35 cellular contexts compared by ENCODE assay signal in the genomic region with DNA sequence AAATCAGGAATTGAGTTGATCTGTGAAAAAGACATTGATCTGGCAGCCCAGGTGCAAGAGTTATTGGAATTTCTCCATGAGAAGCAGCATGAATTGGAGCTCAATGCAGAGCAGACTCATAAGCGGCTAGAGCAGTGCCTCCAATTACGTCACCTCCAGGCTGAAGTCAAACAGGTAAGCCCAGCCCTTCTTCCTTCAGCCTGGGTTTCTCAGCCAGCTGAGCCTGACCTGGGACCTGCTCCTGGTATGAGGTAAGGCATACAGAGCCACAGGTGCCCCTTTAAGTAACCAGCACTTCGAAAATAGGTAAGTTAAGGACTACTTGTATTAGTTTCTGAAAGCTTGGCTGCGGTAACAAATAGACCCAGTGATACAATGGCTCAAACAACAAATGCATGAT.
"Had no signal": no experiment of that assay in that cellular context is flagged by ENCODE, and none has a peak within 500 bp of the region (broad histone marks: within the 10 kb centered on the region; RNA-seq: fewer than 3 reads in every experiment).

No MANE protein-coding gene starts in this region.

- H3K9me3 Mint-ChIP-seq: activated CD4-positive, alpha-beta memory T cell treated with anti-CD3 and anti-CD28 coated beads for 36 hours; activated CD4-positive, alpha-beta T cell treated with anti-CD3 and anti-CD28 coated beads, Interleukin-2, amount 10 ng/mL, durations not matched to agents 24 days and 14 days; activated naive CD4-positive, alpha-beta T cell treated with anti-CD3 and anti-CD28 coated beads for 36 hours; activated naive CD4-positive, alpha-beta T cell treated with anti-CD3 and anti-CD28 coated beads, Interleukin-2, amount 50 U/mL, for 24 hours; activated naive CD8-positive, alpha-beta T cell treated with anti-CD3 and anti-CD28 coated beads for 36 hours; activated naive CD8-positive, alpha-beta T cell treated with anti-CD3 and anti-CD28 coated beads, Interleukin-2, amount 50 U/mL, for 24 hours; activated T-helper 1 cell treated with anti-CD3 and anti-CD28 coated beads, Interleukin-12 subunit alpha, Interleukin-12 subunit beta, Interleukin-2, Interleukin-4 antibody, amounts not matched to agents 30 ng/mL and 10 ng/mL and 1 ng/mL, durations not matched to agents 14 hours and 24 hours and 36 hours; activated T-helper 2 cell treated with anti-CD3 and anti-CD28 coated beads, Interferon-gamma antibody, Interleukin-2, Interleukin-4, amounts not matched to agents 10 μg/mL and 5 μg/mL and 100 μg/mL, durations not matched to agents 14 hours and 24 hours and 36 hours; endodermal cell; T-helper 2 cell treated with Interferon-gamma antibody and Interleukin-4, amounts not matched to agents 5 μg/mL and 100 μg/mL, for 36 hours had no signal

- FAIRE-seq: colon had no signal

- H3K27ac Mint-ChIP-seq: activated CD4-positive, alpha-beta memory T cell treated with anti-CD3 and anti-CD28 coated beads for 36 hours; activated CD4-positive, alpha-beta T cell treated with anti-CD3 and anti-CD28 coated beads for 36 hours; activated CD4-positive, alpha-beta T cell treated with anti-CD3 and anti-CD28 coated beads, Interleukin-2, amount 10 ng/mL, durations not matched to agents 24 days and 14 days; activated CD8-positive, alpha-beta memory T cell treated with anti-CD3 and anti-CD28 coated beads, Interleukin-2, amount 10 ng/mL, durations not matched to agents 7 days and 5 days; activated CD8-positive, alpha-beta T cell treated with anti-CD3 and anti-CD28 coated beads, Interleukin-2, amount 10 ng/mL, durations not matched to agents 7 days and 5 days; activated naive CD4-positive, alpha-beta T cell treated with anti-CD3 and anti-CD28 coated beads for 36 hours; activated naive CD4-positive, alpha-beta T cell treated with anti-CD3 and anti-CD28 coated beads, Interleukin-2, amount 50 U/mL, for 24 hours; activated naive CD8-positive, alpha-beta T cell treated with anti-CD3 and anti-CD28 coated beads for 36 hours; activated naive CD8-positive, alpha-beta T cell treated with anti-CD3 and anti-CD28 coated beads, Interleukin-2, amount 50 U/mL, for 24 hours; activated T-helper 1 cell treated with anti-CD3 and anti-CD28 coated beads, Interleukin-12 subunit alpha, Interleukin-12 subunit beta, Interleukin-2, Interleukin-4 antibody, amounts not matched to agents 30 ng/mL and 10 ng/mL and 1 ng/mL, durations not matched to agents 14 hours and 24 hours and 36 hours; activated T-helper 2 cell treated with anti-CD3 and anti-CD28 coated beads, Interferon-gamma antibody, Interleukin-2, Interleukin-4, amounts not matched to agents 10 μg/mL and 5 μg/mL and 100 μg/mL, durations not matched to agents 14 hours and 24 hours and 36 hours; endodermal cell; T-helper 17 cell; T-helper 2 cell treated with Interferon-gamma antibody and Interleukin-4, amounts not matched to agents 5 μg/mL and 100 μg/mL, for 36 hours had no signal

- H3K4me3 Mint-ChIP-seq: activated CD4-positive, alpha-beta memory T cell treated with anti-CD3 and anti-CD28 coated beads for 36 hours; activated CD4-positive, alpha-beta T cell treated with anti-CD3 and anti-CD28 coated beads for 36 hours; activated CD4-positive, alpha-beta T cell treated with anti-CD3 and anti-CD28 coated beads, Interleukin-2, amount 10 ng/mL, durations not matched to agents 24 days and 14 days; activated CD8-positive, alpha-beta memory T cell treated with anti-CD3 and anti-CD28 coated beads, Interleukin-2, amount 10 ng/mL, durations not matched to agents 7 days and 5 days; activated CD8-positive, alpha-beta T cell treated with anti-CD3 and anti-CD28 coated beads, Interleukin-2, amount 10 ng/mL, durations not matched to agents 7 days and 5 days; activated naive CD4-positive, alpha-beta T cell treated with anti-CD3 and anti-CD28 coated beads for 36 hours; activated naive CD4-positive, alpha-beta T cell treated with anti-CD3 and anti-CD28 coated beads, Interleukin-2, amount 50 U/mL, for 24 hours; activated naive CD8-positive, alpha-beta T cell treated with anti-CD3 and anti-CD28 coated beads for 36 hours; activated naive CD8-positive, alpha-beta T cell treated with anti-CD3 and anti-CD28 coated beads, Interleukin-2, amount 50 U/mL, for 24 hours; activated T-helper 1 cell treated with anti-CD3 and anti-CD28 coated beads, Interleukin-12 subunit alpha, Interleukin-12 subunit beta, Interleukin-2, Interleukin-4 antibody, amounts not matched to agents 30 ng/mL and 10 ng/mL and 1 ng/mL, durations not matched to agents 14 hours and 24 hours and 36 hours; endodermal cell; T-helper 17 cell; T-helper 2 cell treated with Interferon-gamma antibody and Interleukin-4, amounts not matched to agents 5 μg/mL and 100 μg/mL, for 36 hours had no signal

- H3K36me3 Mint-ChIP-seq: activated CD4-positive, alpha-beta memory T cell treated with anti-CD3 and anti-CD28 coated beads for 36 hours; activated CD8-positive, alpha-beta memory T cell treated with anti-CD3 and anti-CD28 coated beads, Interleukin-2, amount 10 ng/mL, durations not matched to agents 7 days and 5 days; activated naive CD4-positive, alpha-beta T cell treated with anti-CD3 and anti-CD28 coated beads, Interleukin-2, amount 50 U/mL, for 24 hours; activated naive CD8-positive, alpha-beta T cell treated with anti-CD3 and anti-CD28 coated beads for 36 hours had no signal

- H3K27me3 Mint-ChIP-seq: activated CD4-positive, alpha-beta memory T cell treated with anti-CD3 and anti-CD28 coated beads for 36 hours; activated CD4-positive, alpha-beta T cell treated with anti-CD3 and anti-CD28 coated beads for 36 hours had no signal

- ATAC-seq: activated CD4-positive, alpha-beta T cell treated with anti-CD3 and anti-CD28 coated beads for 36 hours; activated CD8-positive, alpha-beta memory T cell treated with anti-CD3 and anti-CD28 coated beads, Interleukin-2, amount 10 ng/mL, durations not matched to agents 7 days and 5 days; activated CD8-positive, alpha-beta T cell treated with anti-CD3 and anti-CD28 coated beads, Interleukin-2, amount 10 ng/mL, durations not matched to agents 7 days and 5 days; activated naive CD8-positive, alpha-beta T cell treated with anti-CD3 and anti-CD28 coated beads, Interleukin-2, amount 50 U/mL, for 24 hours; body of pancreas; gastroesophageal sphincter; heart right ventricle; T-helper 17 cell had no signal

- H3K27me3 ChIP-seq: adrenal gland, body of pancreas, esophagus squamous epithelium, gastroesophageal sphincter, heart right ventricle had no signal

- H3K4me1 ChIP-seq: adrenal gland, body of pancreas, esophagus squamous epithelium had no signal

- H3K4me3 ChIP-seq: adrenal gland, body of pancreas, esophagus squamous epithelium, gastroesophageal sphincter, heart right ventricle had no signal

- H3K9me3 ChIP-seq: adrenal gland, body of pancreas, esophagus squamous epithelium, gastroesophageal sphincter, heart right ventricle had no signal

- H3K4me1 Mint-ChIP-seq: activated CD4-positive, alpha-beta T cell treated with anti-CD3 and anti-CD28 coated beads for 36 hours; activated CD4-positive, alpha-beta T cell treated with anti-CD3 and anti-CD28 coated beads, Interleukin-2, amount 10 ng/mL, durations not matched to agents 24 days and 14 days; activated CD8-positive, alpha-beta memory T cell treated with anti-CD3 and anti-CD28 coated beads, Interleukin-2, amount 10 ng/mL, durations not matched to agents 7 days and 5 days; activated naive CD4-positive, alpha-beta T cell treated with anti-CD3 and anti-CD28 coated beads, Interleukin-2, amount 50 U/mL, for 24 hours; activated naive CD8-positive, alpha-beta T cell treated with anti-CD3 and anti-CD28 coated beads for 36 hours; activated naive CD8-positive, alpha-beta T cell treated with anti-CD3 and anti-CD28 coated beads, Interleukin-2, amount 50 U/mL, for 24 hours; endodermal cell; T-helper 17 cell had no signal

- DNase-seq: activated CD4-positive, alpha-beta memory T cell treated with anti-CD3 and anti-CD28 coated beads for 36 hours; activated CD4-positive, alpha-beta T cell treated with anti-CD3 and anti-CD28 coated beads for 36 hours; activated CD4-positive, alpha-beta T cell treated with anti-CD3 and anti-CD28 coated beads, Interleukin-2, amount 10 ng/mL, durations not matched to agents 24 days and 14 days; activated CD4-positive, CD25-positive, alpha-beta regulatory T cell; activated CD4-positive, CD25-positive, alpha-beta regulatory T cell treated with anti-CD3 and anti-CD28 coated beads, Interleukin-2, amount 50 U/mL, for 72 hours; activated CD8-positive, alpha-beta memory T cell treated with anti-CD3 and anti-CD28 coated beads, Interleukin-2, amount 10 ng/mL, durations not matched to agents 7 days and 5 days; activated CD8-positive, alpha-beta memory T cell treated with anti-CD3 and anti-CD28 coated beads, Interleukin-2, amount 50 U/mL, for 4 hours; activated CD8-positive, alpha-beta T cell treated with anti-CD3 and anti-CD28 coated beads, Interleukin-2, amount 10 ng/mL, durations not matched to agents 7 days and 5 days; activated effector memory CD4-positive, alpha-beta T cell treated with anti-CD3 and anti-CD28 coated beads, Interleukin-2, amount 50 U/mL, for 16 hours; activated naive CD4-positive, alpha-beta T cell treated with anti-CD3 and anti-CD28 coated beads for 36 hours; activated naive CD8-positive, alpha-beta T cell treated with anti-CD3 and anti-CD28 coated beads for 36 hours; activated naive CD8-positive, alpha-beta T cell treated with anti-CD3 and anti-CD28 coated beads, Interleukin-2, amount 50 U/mL, for 24 hours; activated T-cell treated with anti-CD3 and anti-CD28 coated beads, Interleukin-2, amount 50 U/mL, for 1 hour; activated T-cell treated with anti-CD3 and anti-CD28 coated beads, Interleukin-2, amount 50 U/mL, for 48 hours; adrenal gland; amygdala; aorta; body of pancreas; caudate nucleus; cortex of kidney; dermis blood vessel endothelial cell; effector memory CD4-positive, alpha-beta T cell; endodermal cell; erythroblast; esophagus squamous epithelium; heart right ventricle; T-helper 1 cell; T-helper 17 cell; T1000 had no signal

- H3K27ac ChIP-seq: adrenal gland, body of pancreas, esophagus squamous epithelium, gastroesophageal sphincter, heart right ventricle had no signal
